ENCODE assay signal across 7 cellular contexts in genomic region chr22:17627961-17628303, GRCh38. TPM values are rescaled to one million over a fixed set of nuclear protein-coding genes. Genes with fewer than 3 reads are reported as not detected.
DNase-seq lines count a peak whose midpoint lies in the region; ATAC-seq and TF ChIP-seq lines count a peak whose summit lies in the region.

No MANE protein-coding gene starts in this region.

- DNase-seq in HFF-Myc (ENCODE audit: extremely low read depth, low read depth), result no peak
- DNase-seq in activated CD4-positive, alpha-beta memory T cell treated with anti-CD3 and anti-CD28 coated beads, Interleukin-2, amount 10 ng/mL, durations not matched to agents 7 days and 5 days, result no peak
- DNase-seq in activated CD8-positive, alpha-beta memory T cell treated with anti-CD3 and anti-CD28 coated beads, Interleukin-2, amount 50 U/mL, for 4 hours, result no peak

- no peak for TF ChIP-seq CTCF in HFF-Myc (IDR thresholded peaks at IDR 0.05; ENCODE audit: low read depth, low read length, missing control alignments)

- peaks cover 23% of the 10 kb centered on the region for H3K36me3 Mint-ChIP-seq in activated CD4-positive, alpha-beta memory T cell treated with anti-CD3 and anti-CD28 coated beads, Interleukin-2, amount 10 ng/mL, durations not matched to agents 7 days and 5 days (ENCODE audit: low read depth)
- peaks cover 4% of the 10 kb centered on the region for H3K36me3 Mint-ChIP-seq in stimulated activated memory B cell treated with anti-CD40 and anti-IgM and Interleukin-4, amounts not matched to agents 10 μg/mL and 1 μg/mL and 100 μg/mL, for 72 hours

- POLR2A ChIA-PET in activated CD4-positive, alpha-beta memory T cell treated with anti-CD3 and anti-CD28 coated beads, Interleukin-2, amount 10 ng/mL, durations not matched to agents 7 days and 5 days (lab: Charles Lee), result interaction anchor here (0.9 to 4.2 kb wide), 2 partner anchors 11 to 18 kb away, joined by 3 to 37 read pairs; partner anchors contain the start of gene BCL2L13

- no peaks in the 10 kb centered on the region for H3K9me3 Mint-ChIP-seq in activated CD4-positive, alpha-beta memory T cell treated with anti-CD3 and anti-CD28 coated beads, Interleukin-2, amount 10 ng/mL, durations not matched to agents 7 days and 5 days
- H3K9me3 Mint-ChIP-seq in stimulated activated memory B cell treated with anti-CD40 and anti-IgM and Interleukin-4, amounts not matched to agents 10 μg/mL and 1 μg/mL and 100 μg/mL, for 72 hours, result no peaks in the 10 kb centered on the region

- CTCF ChIA-PET in activated CD4-positive, alpha-beta memory T cell treated with anti-CD3 and anti-CD28 coated beads, Interleukin-2, amount 10 ng/mL, durations not matched to agents 7 days and 5 days (lab: Charles Lee), result no interaction called here

- H3K27me3 Mint-ChIP-seq in activated CD4-positive, alpha-beta memory T cell treated with anti-CD3 and anti-CD28 coated beads, Interleukin-2, amount 10 ng/mL, durations not matched to agents 7 days and 5 days, result no peaks in the 10 kb centered on the region
- no peaks in the 10 kb centered on the region for H3K27me3 Mint-ChIP-seq in stimulated activated memory B cell treated with anti-CD40 and anti-IgM and Interleukin-4, amounts not matched to agents 10 μg/mL and 1 μg/mL and 100 μg/mL, for 72 hours

- H3K9me3 ChIP-seq in iPS-18a (ENCODE audit: control insufficient read depth, low read depth, low read length), result no peaks in the 10 kb centered on the region

- ATAC-seq in stimulated activated memory B cell treated with anti-CD40 and anti-IgM and Interleukin-4, amounts not matched to agents 10 μg/mL and 1 μg/mL and 100 μg/mL, for 72 hours, result no peak
- no peak for ATAC-seq in GM19395 (IDR thresholded peaks at IDR 0.05; ENCODE audit: unreplicated experiment)
- ATAC-seq in GM21529 (IDR thresholded peaks at IDR 0.05; ENCODE audit: unreplicated experiment), result no peak

- H3K36me3 ChIP-seq in iPS-18a (ENCODE audit: control insufficient read depth, low read depth, low read length), result peaks cover 5% of the 10 kb centered on the region

- H3K27me3 ChIP-seq in iPS-18a (ENCODE audit: control insufficient read depth, insufficient read depth, low read length), result no peaks in the 10 kb centered on the region

- H3K4me3 ChIP-seq in HFF-Myc (replicated peaks; ENCODE audit: low read depth, low read length), result peak overlapping the region; percentile 100
- peak overlapping the region; percentile 92 for H3K4me3 ChIP-seq in iPS-18a (ENCODE audit: low read length)

- H3K4me3 Mint-ChIP-seq in activated CD4-positive, alpha-beta memory T cell treated with anti-CD3 and anti-CD28 coated beads, Interleukin-2, amount 10 ng/mL, durations not matched to agents 7 days and 5 days, result peak overlapping the region; percentile 95
- H3K4me3 Mint-ChIP-seq in stimulated activated memory B cell treated with anti-CD40 and anti-IgM and Interleukin-4, amounts not matched to agents 10 μg/mL and 1 μg/mL and 100 μg/mL, for 72 hours, result peak overlapping the region; percentile 96

- peak overlapping the region; percentile 88 for H3K27ac Mint-ChIP-seq in activated CD4-positive, alpha-beta memory T cell treated with anti-CD3 and anti-CD28 coated beads, Interleukin-2, amount 10 ng/mL, durations not matched to agents 7 days and 5 days
- peak overlapping the region; percentile 86 for H3K27ac Mint-ChIP-seq in stimulated activated memory B cell treated with anti-CD40 and anti-IgM and Interleukin-4, amounts not matched to agents 10 μg/mL and 1 μg/mL and 100 μg/mL, for 72 hours

- H3K4me1 ChIP-seq in iPS-18a (ENCODE audit: control insufficient read depth, low read depth, low read length), result no peaks in the 10 kb centered on the region

- peak overlapping the region; percentile 58 for H3K27ac ChIP-seq in iPS-18a (ENCODE audit: low read length)

- H3K9ac ChIP-seq in iPS-18a (ENCODE audit: low read length), result peak overlapping the region; percentile 88

- peaks cover 42% of the 10 kb centered on the region for H3K4me1 Mint-ChIP-seq in activated CD4-positive, alpha-beta memory T cell treated with anti-CD3 and anti-CD28 coated beads, Interleukin-2, amount 10 ng/mL, durations not matched to agents 7 days and 5 days
- H3K4me1 Mint-ChIP-seq in stimulated activated memory B cell treated with anti-CD40 and anti-IgM and Interleukin-4, amounts not matched to agents 10 μg/mL and 1 μg/mL and 100 μg/mL, for 72 hours, result peaks cover 18% of the 10 kb centered on the region

RNA-seq across cellular contexts. Expression of gene ATP6V1E1, which starts 0.6 kb away (rescaled TPM):
- 100 to 1,000 TPM; 103 TPM for total RNA-seq in activated CD4-positive, alpha-beta memory T cell treated with anti-CD3 and anti-CD28 coated beads, Interleukin-2, amount 10 ng/mL, durations not matched to agents 7 days and 5 days

RNA-seq across cellular contexts. Expression of gene BCL2L13, which starts 10.6 kb away (rescaled TPM):
- total RNA-seq in activated CD4-positive, alpha-beta memory T cell treated with anti-CD3 and anti-CD28 coated beads, Interleukin-2, amount 10 ng/mL, durations not matched to agents 7 days and 5 days, result 10 to 100 TPM; 29.4 to 30.4 TPM
